7 cellular contexts compared by ENCODE assay signal in the genomic region with DNA sequence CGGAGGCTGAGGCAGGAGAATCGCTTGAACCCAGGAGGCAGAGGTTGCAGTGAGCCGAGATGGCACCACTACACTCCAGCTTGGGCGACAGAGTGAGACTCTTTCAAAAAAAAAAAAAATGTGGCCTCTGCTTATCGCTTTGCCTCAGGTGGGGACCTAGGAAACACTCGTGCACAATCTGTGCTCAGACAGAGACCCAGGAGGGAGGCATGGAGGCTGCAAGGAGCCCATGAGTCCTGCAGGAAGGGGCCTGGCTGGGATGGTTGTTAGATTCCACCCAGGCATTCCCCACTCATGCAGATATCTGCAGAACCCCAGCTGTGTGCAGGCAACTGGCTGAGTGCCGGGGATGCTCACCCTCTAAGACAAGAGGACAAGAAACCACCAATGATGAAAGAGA.
"Had no signal": no experiment of that assay in that cellular context is flagged by ENCODE, and none has a peak within 500 bp of the region (broad histone marks: within the 10 kb centered on the region; RNA-seq: fewer than 3 reads in every experiment).

No MANE protein-coding gene starts in this region.

- ATAC-seq: HepG2 had no signal

- H3K9me3 Mint-ChIP-seq: IgD-negative memory B cell had no signal

- FAIRE-seq: HepG2, HTR-8/SVneo had no signal

- H3K36me3 Mint-ChIP-seq: IgD-negative memory B cell had no signal

- H3K27ac Mint-ChIP-seq: IgD-negative memory B cell had no signal

- DNase-seq: IMR-90, KBM-7, KG1 had no signal

- H3K27ac ChIP-seq: HL-60 had no signal
